Comparison of ENCODE assay signal across 10 cellular contexts in the genomic region with DNA sequence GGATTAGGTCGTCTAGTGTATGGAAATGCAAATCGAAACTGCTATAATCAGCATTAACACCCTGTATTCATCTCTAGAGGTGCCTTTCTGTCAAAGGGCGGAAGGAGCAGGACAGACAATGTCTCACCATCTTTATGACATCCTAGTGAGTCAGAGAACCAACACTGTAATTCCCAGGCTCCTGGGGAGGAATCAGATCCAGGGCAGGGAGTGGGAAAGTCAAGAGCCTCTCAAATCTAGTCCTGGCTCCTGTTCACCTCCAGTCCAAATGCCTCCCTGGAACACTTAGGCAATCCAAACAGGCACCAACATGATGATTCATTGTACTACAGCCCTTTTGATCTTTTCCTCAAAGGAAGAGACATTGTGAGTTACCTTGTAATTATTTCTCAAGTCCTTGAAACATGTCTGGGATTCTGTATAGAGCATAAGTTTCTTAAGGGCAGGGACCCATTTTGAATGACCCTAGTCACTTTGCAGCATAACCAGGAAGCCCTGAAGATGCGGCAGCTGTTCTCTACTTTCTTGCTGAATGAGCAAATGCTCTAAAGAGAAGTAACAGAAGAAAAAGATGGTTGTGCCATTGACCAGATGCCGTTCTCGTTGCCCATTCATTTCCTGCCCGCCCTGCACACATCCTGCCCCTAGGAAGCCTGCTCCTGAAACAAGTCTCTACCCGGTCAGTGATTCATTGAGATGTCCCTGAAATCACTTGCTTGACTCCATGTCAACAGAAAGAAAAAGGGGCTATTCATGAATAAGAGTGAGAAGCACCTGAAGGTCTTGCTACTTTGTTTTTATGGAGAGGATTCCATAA.
DNase-seq lines count a peak whose midpoint lies in the region; ATAC-seq and TF ChIP-seq lines count a peak whose summit lies in the region.
"Had no signal": no experiment of that assay in that cellular context is flagged by ENCODE, and none has a peak within 500 bp of the region (broad histone marks: within the 10 kb centered on the region; RNA-seq: fewer than 3 reads in every experiment).

No MANE protein-coding gene starts in this region.

- no peak for TF ChIP-seq CTCF in astrocyte of the cerebellum (IDR thresholded peaks at IDR 0.05; ENCODE audit: low read depth, low read length, missing control alignments)

- ATAC-seq in GM21619 (IDR thresholded peaks at IDR 0.05; ENCODE audit: unreplicated experiment) (no peak), GM18520 (IDR thresholded peaks at IDR 0.05; ENCODE audit: unreplicated experiment) (no peak), GM18861 (IDR thresholded peaks at IDR 0.05; ENCODE audit: unreplicated experiment) (no peak)
- ATAC-seq: stimulated activated naive B cell treated with anti-CD40 and anti-IgM and Interleukin-4, amounts not matched to agents 10 μg/mL and 1 μg/mL and 100 μg/mL, for 72 hours had no signal

- H3K27me3 ChIP-seq in MG63, result no peaks in the 10 kb centered on the region

- in situ Hi-C loops in astrocyte of the cerebellum (cut with HindIII; ENCODE audit: low sequenced_read_pairs), result no loop called here

- H3K4me3 ChIP-seq in MG63 (no peak overlapping the region), astrocyte of the cerebellum (ENCODE audit: low read depth, low read length) (no peak overlapping the region)

- H3K36me3 ChIP-seq in MG63, result no peaks in the 10 kb centered on the region

- DNase-seq in DMS 273 treated with DMSO at 0.1 percent for 48 hours (lab: John Stamatoyannopoulos, UW), result peak; percentile 24
- peak; percentile 91 for DNase-seq in MG63
- DNase-seq in astrocyte of the cerebellum (ENCODE audit: low read depth), result peak; percentile 5
- peak; percentile 31 for DNase-seq in myocyte (ENCODE audit: low read depth)
- no peak for DNase-seq in activated CD4-positive, CD25-positive, alpha-beta regulatory T cell treated with anti-CD3 and anti-CD28 coated beads, Interleukin-2, amount 50 U/mL, for 72 hours
- DNase-seq: hippocampal formation; stimulated activated naive B cell treated with anti-CD40 and anti-IgM and Interleukin-4, amounts not matched to agents 10 μg/mL and 1 μg/mL and 100 μg/mL, for 72 hours had no signal

- H3K9me3 ChIP-seq in MG63, result no peaks in the 10 kb centered on the region
